Comparison of ENCODE assay signal across 22 cellular contexts in genomic region chr7:54615545-54615944, GRCh38.
DNase-seq lines count a peak whose midpoint lies in the region; ATAC-seq, FAIRE-seq and TF ChIP-seq lines count a peak whose summit lies in the region.
"Had no signal": no experiment of that assay in that cellular context is flagged by ENCODE, and none has a peak within 500 bp of the region (broad histone marks: within the 10 kb centered on the region; RNA-seq: fewer than 3 reads in every experiment).

No MANE protein-coding gene starts in this region.

- no peaks in the 10 kb centered on the region for H3K36me3 ChIP-seq in RWPE2 (ENCODE audit: low read depth)
- no peaks in the 10 kb centered on the region for H3K36me3 ChIP-seq in small intestine (ENCODE audit: control insufficient read depth in 2 of 2, insufficient read depth in 2 of 2, low read length in 2 of 2)
- H3K36me3 ChIP-seq: BLaER1 treated with 17β-estradiol and CSF1 and Interleukin-3, amounts not matched to agents 10 nM and 100 nM had no signal

- WGBS in small intestine, 3 donors = 81 to 90% (median 84%) methylated on average over 2 of the region's 2 CpGs

- H3K27ac ChIP-seq in RWPE2 (ENCODE audit: poor library complexity, severe bottlenecking) (peak overlapping the region; percentile 35), epithelial cell of prostate (no peak overlapping the region), small intestine (ENCODE audit: low read depth in 1 of 2, low read length in 1 of 2) (no peak overlapping the region)
- H3K27ac ChIP-seq: BLaER1 treated with 17β-estradiol and CSF1 and Interleukin-3, amounts not matched to agents 10 nM and 100 nM had no signal

- peak; percentile 99 for ATAC-seq in RWPE2 (ENCODE audit: low read depth)
- no peak for ATAC-seq in HG02970 (IDR thresholded peaks at IDR 0.05; ENCODE audit: low FRiP score, unreplicated experiment)

- DNase-seq in HPDE6-E6E7 (ENCODE audit: extremely low spot score) = peak; percentile 55
- no peak for DNase-seq in RWPE2 (ENCODE audit: low spot score)
- DNase-seq in epithelial cell of prostate (ENCODE audit: low read depth, low spot score) = peak; percentile 50
- peak; percentile 71 for DNase-seq in kidney tubule cell (ENCODE audit: low spot score)
- no peak for DNase-seq in stimulated activated CD4-positive, alpha-beta T cell treated with anti-CD3 and anti-CD28 coated beads, Interleukin-1b, Interleukin-23, amount 100 ng/mL, for 48 hours
- DNase-seq in small intestine = no peak
- DNase-seq in activated CD4-positive, alpha-beta T cell treated with anti-CD3 and anti-CD28 coated beads, Interleukin-2, amount 50 U/mL, for 1 hour = no peak
- DNase-seq: CD8-positive, alpha-beta memory T cell; DND-41; GF-D8; GOT3; MV-4-11; NCI-H1417; NCI-H2029; NCI-H2171; NCI-H446 treated with DMSO at 0.1 percent for 48 hours; NK-92 treated with Interleukin-12 subunit alpha and Interleukin-12 subunit beta, amount 100 ng/mL, for 24 hours had no signal

- H3K27me3 ChIP-seq in RWPE2 (ENCODE audit: insufficient read depth, poor library complexity, severe bottlenecking) (peaks cover 7% of the 10 kb centered on the region), small intestine (ENCODE audit: control insufficient read depth in 2 of 2, insufficient read depth in 2 of 2, low read length in 2 of 2) (no peaks in the 10 kb centered on the region)
- H3K27me3 ChIP-seq: BLaER1 treated with 17β-estradiol and CSF1 and Interleukin-3, amounts not matched to agents 10 nM and 100 nM had no signal

- H3K4me1 ChIP-seq in RWPE2 (ENCODE audit: insufficient read depth, poor library complexity, severe bottlenecking) (peaks cover 11% of the 10 kb centered on the region), small intestine (ENCODE audit: control insufficient read depth in 2 of 2, insufficient read depth in 1 of 2, low read depth in 1 of 2, low read length in 1 of 2) (no peaks in the 10 kb centered on the region)
- H3K4me1 ChIP-seq: BLaER1 treated with 17β-estradiol and CSF1 and Interleukin-3, amounts not matched to agents 10 nM and 100 nM had no signal

- H3K4me3 ChIP-seq in RWPE2 (ENCODE audit: severe bottlenecking) (no peak overlapping the region), small intestine (ENCODE audit: low read depth in 1 of 2, low read length in 2 of 2) (no peak overlapping the region)
- H3K4me3 ChIP-seq: BLaER1 treated with 17β-estradiol and CSF1 and Interleukin-3, amounts not matched to agents 10 nM and 100 nM had no signal

- no peak for FAIRE-seq in small intestine (lab: Jason Lieb, UNC)
- FAIRE-seq: A204.1, GM12891, GM18507 had no signal

- no peak for TF ChIP-seq CTCF in RWPE2 (IDR thresholded peaks at IDR 0.05; ENCODE audit: poor library complexity, severe bottlenecking)

- no peaks in the 10 kb centered on the region for H3K9me3 ChIP-seq in RWPE2 (ENCODE audit: severe bottlenecking)
- H3K9me3 ChIP-seq in small intestine (ENCODE audit: control insufficient read depth, low read depth) = no peaks in the 10 kb centered on the region
- H3K9me3 ChIP-seq: BLaER1 treated with 17β-estradiol and CSF1 and Interleukin-3, amounts not matched to agents 10 nM and 100 nM had no signal

Comparison
In these comparisons a context has a peak if more than half of its experiments do, and no peak if none do; other contexts are left out.
1. DNase-seq: peak in HPDE6-E6E7 (single experiment), epithelial cell of prostate (single experiment) and kidney tubule cell (single experiment); none in RWPE2 (single experiment), stimulated activated CD4-positive, alpha-beta T cell treated with anti-CD3 and anti-CD28 coated beads, Interleukin-1b, Interleukin-23, amount 100 ng/mL, for 48 hours (single experiment), small intestine (single experiment) and activated CD4-positive, alpha-beta T cell treated with anti-CD3 and anti-CD28 coated beads, Interleukin-2, amount 50 U/mL, for 1 hour (single experiment).